In genomic region chr9:119278138-119278537, GRCh38 we compare ENCODE assay signal across 18 cellular contexts.
DNase-seq lines count a peak whose midpoint lies in the region; ATAC-seq, FAIRE-seq and TF ChIP-seq lines count a peak whose summit lies in the region.
"Had no signal": no experiment of that assay in that cellular context is flagged by ENCODE, and none has a peak within 500 bp of the region (broad histone marks: within the 10 kb centered on the region; RNA-seq: fewer than 3 reads in every experiment).

No MANE protein-coding gene starts in this region.

- peaks cover 55% of the 10 kb centered on the region for H3K4me1 Mint-ChIP-seq in WTC11

- FAIRE-seq in kidney (lab: Jason Lieb, UNC) = no peak
- FAIRE-seq: RCC 7860 had no signal

- no peak overlapping the region for H3K4me3 Mint-ChIP-seq in WTC11

- no peak overlapping the region for H3K9ac ChIP-seq in kidney (ENCODE audit: low read length in 2 of 2)

- no peaks in the 10 kb centered on the region for H3K9me3 ChIP-seq in kidney (ENCODE audit: control insufficient read depth in 1 of 2, low read length in 2 of 2)
- H3K9me3 ChIP-seq: Caco-2 had no signal

- peak; percentile 57 for DNase-seq in G401 (ENCODE audit: low spot score)
- DNase-seq in WTC11 (ENCODE audit: low spot score) = peak; percentile 21
- DNase-seq in kidney = peak; percentile 49
- peak; percentile 54 for DNase-seq in renal cortical epithelial cell (ENCODE audit: low read depth)
- no peak for DNase-seq in stimulated activated CD4-positive, alpha-beta T cell treated with anti-CD3 and anti-CD28 coated beads, Interleukin-2, amount 100 ng/mL, for 48 hours
- no peak for DNase-seq in foreskin keratinocyte
- DNase-seq in cerebellar cortex (ENCODE audit: low spot score) = no peak
- DNase-seq: Caco-2, EL, HCEC 1CT, MM.1S, NCI-H1092 treated with DMSO at 0.1 percent for 48 hours, NCI-H1694 treated with DMSO at 0.1 percent for 48 hours, NCI-H345, NCI-H526 treated with DMSO at 0.1 percent for 48 hours, Right ventricle myocardium superior had no signal

- intact Hi-C loops in kidney (cut with DNase I) = no loop called here

- H3K9me3 Mint-ChIP-seq in WTC11 = no peaks in the 10 kb centered on the region

- H3K36me3 Mint-ChIP-seq in WTC11 = no peaks in the 10 kb centered on the region

- in situ Hi-C loops in G401 (cut with HindIII; ENCODE audit: low sequenced_read_pairs) = no loop called here

- no peaks in the 10 kb centered on the region for H3K27me3 ChIP-seq in foreskin keratinocyte

- no peak overlapping the region for H3K27ac Mint-ChIP-seq in WTC11

- no peaks in the 10 kb centered on the region for H3K27me3 Mint-ChIP-seq in WTC11 (ENCODE audit: low read depth)

- no peak overlapping the region for H3K4me3 ChIP-seq in kidney (ENCODE audit: low read length in 2 of 2)

- H3K27ac ChIP-seq in kidney (ENCODE audit: low read depth in 2 of 2, low read length in 2 of 2) (no peak overlapping the region), foreskin keratinocyte (no peak overlapping the region)
- H3K27ac ChIP-seq: C4-2B had no signal

- ATAC-seq in WTC11 (peak; percentile 59), foreskin keratinocyte (no peak)

- POLR2A ChIA-PET in WTC11 (lab: Charles Lee) = no interaction called here

- TF ChIP-seq CTCF in WTC11 (IDR thresholded peaks at IDR 0.05) (no peak), kidney (IDR thresholded peaks at IDR 0.05; ENCODE audit: borderline replicate concordance, extremely low read depth, insufficient read depth) (no peak), foreskin keratinocyte (conservative IDR thresholded peaks at IDR 0.05) (no peak)

- H3K36me3 ChIP-seq in kidney (ENCODE audit: control insufficient read depth in 1 of 2, insufficient read depth in 2 of 2, low read length in 2 of 2) = no peaks in the 10 kb centered on the region

- CTCF ChIA-PET in WTC11 (lab: Charles Lee) = no interaction called here

- H3K4me1 ChIP-seq in kidney (ENCODE audit: control insufficient read depth in 1 of 2, insufficient read depth in 1 of 2, low read depth in 1 of 2, low read length in 2 of 2) (peaks cover 2 to 3% of the 10 kb centered on the region in 2 donors), foreskin keratinocyte (no peaks in the 10 kb centered on the region)
- H3K4me1 ChIP-seq: Caco-2 had no signal

TF ChIP-seq in WTC11, 78 proteins besides CTCF, POLR2A, EP300 and RAD21:
- TF ChIP-seq TEAD1 (CRISPR knock-in tag; IDR thresholded peaks at IDR 0.05) (no peak), PRDM15 (CRISPR knock-in tag; IDR thresholded peaks at IDR 0.05) (no peak), GABPB1 (CRISPR knock-in tag; IDR thresholded peaks at IDR 0.05) (no peak)
- TF ChIP-seq, protein P1, sequence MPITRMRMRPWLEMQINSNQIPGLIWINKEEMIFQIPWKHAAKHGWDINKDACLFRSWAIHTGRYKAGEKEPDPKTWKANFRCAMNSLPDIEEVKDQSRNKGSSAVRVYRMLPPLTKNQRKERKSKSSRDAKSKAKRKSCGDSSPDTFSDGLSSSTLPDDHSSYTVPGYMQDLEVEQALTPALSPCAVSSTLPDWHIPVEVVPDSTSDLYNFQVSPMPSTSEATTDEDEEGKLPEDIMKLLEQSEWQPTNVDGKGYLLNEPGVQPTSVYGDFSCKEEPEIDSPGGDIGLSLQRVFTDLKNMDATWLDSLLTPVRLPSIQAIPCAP (CRISPR knock-in tag; IDR thresholded peaks at IDR 0.05) = no peak

Comparison
In these comparisons a context has a peak if more than half of its experiments do, and no peak if none do; other contexts are left out.
1. DNase-seq: peak in G401 (single experiment), WTC11 (single experiment), kidney (single experiment) and renal cortical epithelial cell (single experiment); none in stimulated activated CD4-positive, alpha-beta T cell treated with anti-CD3 and anti-CD28 coated beads, Interleukin-2, amount 100 ng/mL, for 48 hours (0 of 2), foreskin keratinocyte (0 of 2) and cerebellar cortex (single experiment).